In genomic region chr2:142100139-142100873, GRCh38 we compare ENCODE assay signal across 1 cellular context.
TF ChIP-seq lines count a peak whose summit lies in the region.

No MANE protein-coding gene starts in this region.

TF ChIP-seq in HEK293, 187 proteins besides CTCF, POLR2A, EP300 and RAD21 (continued from another document):
- TF ChIP-seq PRDM4 (tag by site-specific recombination; IDR thresholded peaks at IDR 0.05) (peak; percentile 79), AEBP2 (tag by site-specific recombination; IDR thresholded peaks at IDR 0.05; ENCODE audit: borderline replicate concordance) (no peak)
TF ChIP-seq in HEK293: peak in this region for 7.
